In genomic region chr2:219028996-219029828, GRCh38 we compare ENCODE assay signal across 17 cellular contexts. TPM values are rescaled to one million over a fixed set of nuclear protein-coding genes. Genes with fewer than 3 reads are reported as not detected.
DNase-seq lines count a peak whose midpoint lies in the region; ATAC-seq and TF ChIP-seq lines count a peak whose summit lies in the region.
"Had no signal": no experiment of that assay in that cellular context is flagged by ENCODE, and none has a peak within 500 bp of the region (broad histone marks: within the 10 kb centered on the region; RNA-seq: fewer than 3 reads in every experiment).

No MANE protein-coding gene starts in this region.

- no peaks in the 10 kb centered on the region for H3K4me1 Mint-ChIP-seq in natural killer cell
- H3K4me1 Mint-ChIP-seq: activated CD4-positive, alpha-beta T cell treated with anti-CD3 and anti-CD28 coated beads, Interleukin-2, amount 10 ng/mL, durations not matched to agents 24 days and 14 days; activated naive CD4-positive, alpha-beta T cell treated with anti-CD3 and anti-CD28 coated beads, Interleukin-2, amount 10 ng/mL, durations not matched to agents 7 days and 5 days; CD14-positive monocyte; immature natural killer cell; naive B cell had no signal

- TF ChIP-seq CTCF in natural killer cell (IDR thresholded peaks at IDR 0.05) = no peak

- no peaks in the 10 kb centered on the region for H3K36me3 Mint-ChIP-seq in activated naive CD4-positive, alpha-beta T cell treated with anti-CD3 and anti-CD28 coated beads, Interleukin-2, amount 50 U/mL, for 72 hours
- H3K36me3 Mint-ChIP-seq in natural killer cell = no peaks in the 10 kb centered on the region
- H3K36me3 Mint-ChIP-seq: activated naive CD4-positive, alpha-beta T cell treated with anti-CD3 and anti-CD28 coated beads, Interleukin-2, amount 10 ng/mL, durations not matched to agents 7 days and 5 days; CD14-positive monocyte; immature natural killer cell; naive B cell had no signal

- H3K9me3 Mint-ChIP-seq in activated naive CD4-positive, alpha-beta T cell treated with anti-CD3 and anti-CD28 coated beads, Interleukin-2, amount 50 U/mL, for 72 hours = no peaks in the 10 kb centered on the region
- no peaks in the 10 kb centered on the region for H3K9me3 Mint-ChIP-seq in natural killer cell
- H3K9me3 Mint-ChIP-seq: activated CD4-positive, alpha-beta T cell treated with anti-CD3 and anti-CD28 coated beads, Interleukin-2, amount 10 ng/mL, durations not matched to agents 24 days and 14 days; activated naive CD4-positive, alpha-beta T cell treated with anti-CD3 and anti-CD28 coated beads, Interleukin-2, amount 10 ng/mL, durations not matched to agents 7 days and 5 days; immature natural killer cell had no signal

- H3K27ac Mint-ChIP-seq in activated naive CD4-positive, alpha-beta T cell treated with anti-CD3 and anti-CD28 coated beads, Interleukin-2, amount 50 U/mL, for 72 hours = no peak overlapping the region
- H3K27ac Mint-ChIP-seq in natural killer cell = no peak overlapping the region
- H3K27ac Mint-ChIP-seq: activated CD4-positive, alpha-beta T cell treated with anti-CD3 and anti-CD28 coated beads, Interleukin-2, amount 10 ng/mL, durations not matched to agents 24 days and 14 days; activated naive CD4-positive, alpha-beta T cell treated with anti-CD3 and anti-CD28 coated beads, Interleukin-2, amount 10 ng/mL, durations not matched to agents 7 days and 5 days; immature natural killer cell; naive B cell; progenitor cell of endocrine pancreas had no signal

- peaks cover 13 to 17% of the 10 kb centered on the region in 2 donors for H3K27me3 Mint-ChIP-seq in natural killer cell (ENCODE audit: low read depth in 2 of 2)

- DNase-seq in activated naive CD4-positive, alpha-beta T cell treated with anti-CD3 and anti-CD28 coated beads, Interleukin-2, amount 50 U/mL, for 72 hours (ENCODE audit: low spot score in 2 of 2) = no peak
- no peak for DNase-seq in activated naive CD4-positive, alpha-beta T cell treated with anti-CD3 and anti-CD28 coated beads, Interleukin-2, amount 50 U/mL, for 16 hours
- no peak for DNase-seq in natural killer cell
- DNase-seq in NCI-H1417 (lab: John Stamatoyannopoulos, UW) = no peak
- no peak for DNase-seq in KG1 (lab: John Stamatoyannopoulos, UW)
- DNase-seq in NCI-H2196 treated with DMSO at 0.1 percent for 48 hours (lab: John Stamatoyannopoulos, UW; ENCODE audit: unreplicated experiment) = no peak
- DNase-seq: NCI-H1436 treated with DMSO at 0.1 percent for 48 hours had no signal

- intact Hi-C loops in natural killer cell (cut with micrococcal nuclease) = loop anchor here (1.0 kb wide), 2 partner anchors 90 to 126 kb away; no protein-coding TSS in a partner anchor

- ATAC-seq in activated naive CD4-positive, alpha-beta T cell treated with anti-CD3 and anti-CD28 coated beads, Interleukin-2, amount 50 U/mL, for 72 hours = peak; percentile 21 to 47
- ATAC-seq in HG03280 (IDR thresholded peaks at IDR 0.05; ENCODE audit: unreplicated experiment) (peak; percentile 16), natural killer cell (peak in 2 of 3 donors; percentile 8 to 32), HG02981 (IDR thresholded peaks at IDR 0.05; ENCODE audit: unreplicated experiment) (no peak)

- no peak overlapping the region for H3K4me3 Mint-ChIP-seq in natural killer cell
- H3K4me3 Mint-ChIP-seq: activated CD4-positive, alpha-beta T cell treated with anti-CD3 and anti-CD28 coated beads, Interleukin-2, amount 10 ng/mL, durations not matched to agents 24 days and 14 days; activated naive CD4-positive, alpha-beta T cell treated with anti-CD3 and anti-CD28 coated beads, Interleukin-2, amount 10 ng/mL, durations not matched to agents 7 days and 5 days; CD14-positive monocyte; immature natural killer cell had no signal

RNA-seq across cellular contexts. Expression of gene CFAP65, which starts 12.1 kb away (rescaled TPM):
- not detected for total RNA-seq in activated naive CD4-positive, alpha-beta T cell treated with anti-CD3 and anti-CD28 coated beads, Interleukin-2, amount 50 U/mL, for 72 hours
- not detected for total RNA-seq in natural killer cell
- total RNA-seq: activated CD4-positive, alpha-beta T cell treated with anti-CD3 and anti-CD28 coated beads, Interleukin-2, amount 10 ng/mL, durations not matched to agents 24 days and 14 days; fibroblast of lung had no signal

RNA-seq across cellular contexts. Expression of gene IHH, which starts 31.5 kb away (rescaled TPM):
- under 1 TPM in 1 of 2 donors, not detected in 1; 0.14 TPM for total RNA-seq in activated naive CD4-positive, alpha-beta T cell treated with anti-CD3 and anti-CD28 coated beads, Interleukin-2, amount 50 U/mL, for 72 hours
- total RNA-seq in natural killer cell = not detected
- total RNA-seq: activated CD4-positive, alpha-beta T cell treated with anti-CD3 and anti-CD28 coated beads, Interleukin-2, amount 10 ng/mL, durations not matched to agents 24 days and 14 days; fibroblast of lung had no signal

RNA-seq across cellular contexts. Expression of gene CRYBA2, which starts 36.0 kb away (rescaled TPM):
- not detected for total RNA-seq in activated naive CD4-positive, alpha-beta T cell treated with anti-CD3 and anti-CD28 coated beads, Interleukin-2, amount 50 U/mL, for 72 hours
- not detected for total RNA-seq in natural killer cell
- total RNA-seq: activated CD4-positive, alpha-beta T cell treated with anti-CD3 and anti-CD28 coated beads, Interleukin-2, amount 10 ng/mL, durations not matched to agents 24 days and 14 days; fibroblast of lung; lung had no signal

RNA-seq across cellular contexts. Expression of gene FEV, which starts 44.2 kb away (rescaled TPM):
- total RNA-seq in activated naive CD4-positive, alpha-beta T cell treated with anti-CD3 and anti-CD28 coated beads, Interleukin-2, amount 50 U/mL, for 72 hours = not detected
- not detected for total RNA-seq in natural killer cell
- total RNA-seq: activated CD4-positive, alpha-beta T cell treated with anti-CD3 and anti-CD28 coated beads, Interleukin-2, amount 10 ng/mL, durations not matched to agents 24 days and 14 days; fibroblast of lung; lung had no signal
